Comparison of ENCODE assay signal across 1 cellular context in genomic region chr16:2752850-2753522, GRCh38.
TF ChIP-seq lines count a peak whose summit lies in the region.

No MANE protein-coding gene starts in this region.

TF ChIP-seq in K562, 482 proteins besides CTCF, POLR2A, EP300 and RAD21 (continued from another document and continues in another):
- no peak for TF ChIP-seq PRDM10 (IDR thresholded peaks at IDR 0.05; ENCODE audit: partially characterized antibody)
- no peak for TF ChIP-seq ZNF143 (CRISPR knock-in tag; IDR thresholded peaks at IDR 0.05)
- TF ChIP-seq CBX3 (IDR thresholded peaks at IDR 0.05; ENCODE audit: borderline replicate concordance in 1 of 2, low read length in 2 of 2) = no peak; a peak in 1 of 3 replicates
- no peak for TF ChIP-seq E2F5 (CRISPR knock-in tag; IDR thresholded peaks at IDR 0.05)
- TF ChIP-seq NFATC3 (IDR thresholded peaks at IDR 0.05) = no peak
- no peak for TF ChIP-seq HCFC1 (IDR thresholded peaks at IDR 0.05; ENCODE audit: low read depth, low read length)
- TF ChIP-seq MECOM (CRISPR knock-in tag; IDR thresholded peaks at IDR 0.05) = no peak
- TF ChIP-seq USF2 (CRISPR knock-in tag; IDR thresholded peaks at IDR 0.05) = no peak
- no peak for TF ChIP-seq ZNF436 (CRISPR knock-in tag; IDR thresholded peaks at IDR 0.05)
- no peak for TF ChIP-seq CBX1 (IDR thresholded peaks at IDR 0.05; ENCODE audit: low read depth)
- TF ChIP-seq CREB1 (IDR thresholded peaks at IDR 0.05) = no peak
- TF ChIP-seq CREB1 (CRISPR knock-in tag; IDR thresholded peaks at IDR 0.05) = no peak
- TF ChIP-seq ZNF780A (CRISPR knock-in tag; IDR thresholded peaks at IDR 0.05) = no peak
- no peak for TF ChIP-seq THAP7 (CRISPR knock-in tag; IDR thresholded peaks at IDR 0.05)
- TF ChIP-seq ZBTB17 (CRISPR knock-in tag; IDR thresholded peaks at IDR 0.05) = no peak
- TF ChIP-seq PTRF (tag; IDR thresholded peaks at IDR 0.05) = no peak
- TF ChIP-seq PHB2 (IDR thresholded peaks at IDR 0.05; ENCODE audit: low read depth) = no peak
- no peak for TF ChIP-seq MTA1 (IDR thresholded peaks at IDR 0.05; ENCODE audit: borderline replicate concordance)
- no peak for TF ChIP-seq KAT2B (IDR thresholded peaks at IDR 0.05; ENCODE audit: low read depth, low read length)
- TF ChIP-seq NCOA2 (IDR thresholded peaks at IDR 0.05; ENCODE audit: partially characterized antibody in 2 of 2) = no peak
- no peak for TF ChIP-seq FOXK2 (conservative IDR thresholded peaks at IDR 0.05 in 1 of 2, IDR thresholded peaks at IDR 0.05 in 1 of 2; ENCODE audit: low read depth in 2 of 2)
- TF ChIP-seq TSHZ1 (CRISPR knock-in tag; IDR thresholded peaks at IDR 0.05) = no peak
- no peak for TF ChIP-seq ZBED1 (IDR thresholded peaks at IDR 0.05)
- TF ChIP-seq ETS2 (tag; IDR thresholded peaks at IDR 0.05; ENCODE audit: borderline replicate concordance, poor library complexity, severe bottlenecking) = no peak
- TF ChIP-seq PHF8 (IDR thresholded peaks at IDR 0.05; ENCODE audit: borderline replicate concordance, low read length) = no peak
- TF ChIP-seq KDM1A (IDR thresholded peaks at IDR 0.05) = peak in 1 of 2 experiments; percentile 97; a peak in 2 of 4 replicates
- TF ChIP-seq MCM3 (IDR thresholded peaks at IDR 0.05) = no peak
- TF ChIP-seq KLF13 (tag; IDR thresholded peaks at IDR 0.05; ENCODE audit: borderline replicate concordance, low read depth) = peak; percentile 29; the same call in 1 of the 2 replicates
- no peak for TF ChIP-seq TCF3 (CRISPR knock-in tag; IDR thresholded peaks at IDR 0.05)
- TF ChIP-seq, protein P1, sequence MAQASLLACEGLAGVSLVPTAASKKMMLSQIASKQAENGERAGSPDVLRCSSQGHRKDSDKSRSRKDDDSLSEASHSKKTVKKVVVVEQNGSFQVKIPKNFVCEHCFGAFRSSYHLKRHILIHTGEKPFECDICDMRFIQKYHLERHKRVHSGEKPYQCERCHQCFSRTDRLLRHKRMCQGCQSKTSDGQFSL (CRISPR knock-in tag; IDR thresholded peaks at IDR 0.05) = peak; percentile 99
- TF ChIP-seq, protein P1 (tag; IDR thresholded peaks at IDR 0.05) = peak in 1 of 2 experiments; percentile 98; a peak in 2 of 4 replicates
- peak; percentile 68; the same call in 1 of the 2 replicates for TF ChIP-seq LCOR (CRISPR knock-in tag; IDR thresholded peaks at IDR 0.05)
- no peak; the same call in 1 of the 2 replicates for TF ChIP-seq ZNF175 (CRISPR knock-in tag; IDR thresholded peaks at IDR 0.05; ENCODE audit: low read depth)
- TF ChIP-seq HDAC3 (IDR thresholded peaks at IDR 0.05; ENCODE audit: borderline replicate concordance, partially characterized antibody) = no peak
- no peak for TF ChIP-seq ZNF408 (CRISPR knock-in tag; IDR thresholded peaks at IDR 0.05; ENCODE audit: low read depth)
- TF ChIP-seq ARHGAP35 (IDR thresholded peaks at IDR 0.05; ENCODE audit: partially characterized antibody) = no peak
- no peak for TF ChIP-seq ZNF140 (CRISPR knock-in tag; IDR thresholded peaks at IDR 0.05)
- TF ChIP-seq CREM (IDR thresholded peaks at IDR 0.05; ENCODE audit: low read depth) = no peak
- no peak for TF ChIP-seq STAG1 (CRISPR knock-in tag; IDR thresholded peaks at IDR 0.05; ENCODE audit: borderline replicate concordance)
- TF ChIP-seq ZC3H4 (CRISPR knock-in tag; IDR thresholded peaks at IDR 0.05; ENCODE audit: borderline replicate concordance) = no peak
- TF ChIP-seq ZKSCAN8 (CRISPR knock-in tag; IDR thresholded peaks at IDR 0.05) = no peak
- TF ChIP-seq, protein P2, sequence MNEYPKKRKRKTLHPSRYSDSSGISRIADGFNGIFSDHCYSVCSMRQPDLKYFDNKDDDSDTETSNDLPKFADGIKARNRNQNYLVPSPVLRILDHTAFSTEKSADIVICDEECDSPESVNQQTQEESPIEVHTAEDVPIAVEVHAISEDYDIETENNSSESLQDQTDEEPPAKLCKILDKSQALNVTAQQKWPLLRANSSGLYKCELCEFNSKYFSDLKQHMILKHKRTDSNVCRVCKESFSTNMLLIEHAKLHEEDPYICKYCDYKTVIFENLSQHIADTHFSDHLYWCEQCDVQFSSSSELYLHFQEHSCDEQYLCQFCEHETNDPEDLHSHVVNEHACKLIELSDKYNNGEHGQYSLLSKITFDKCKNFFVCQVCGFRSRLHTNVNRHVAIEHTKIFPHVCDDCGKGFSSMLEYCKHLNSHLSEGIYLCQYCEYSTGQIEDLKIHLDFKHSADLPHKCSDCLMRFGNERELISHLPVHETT (CRISPR knock-in tag; conservative IDR thresholded peaks at IDR 0.05 in 1 of 2, IDR thresholded peaks at IDR 0.05 in 1 of 2) = peak in 1 of 2 experiments; percentile 58; a peak in 1 of 4 replicates
- no peak for TF ChIP-seq ETV6 (IDR thresholded peaks at IDR 0.05; ENCODE audit: borderline replicate concordance in 1 of 2, low read depth in 2 of 2, low read length in 1 of 2)
- TF ChIP-seq ETV6 (CRISPR knock-in tag; IDR thresholded peaks at IDR 0.05; ENCODE audit: borderline replicate concordance) = no peak
- TF ChIP-seq, protein P3, sequence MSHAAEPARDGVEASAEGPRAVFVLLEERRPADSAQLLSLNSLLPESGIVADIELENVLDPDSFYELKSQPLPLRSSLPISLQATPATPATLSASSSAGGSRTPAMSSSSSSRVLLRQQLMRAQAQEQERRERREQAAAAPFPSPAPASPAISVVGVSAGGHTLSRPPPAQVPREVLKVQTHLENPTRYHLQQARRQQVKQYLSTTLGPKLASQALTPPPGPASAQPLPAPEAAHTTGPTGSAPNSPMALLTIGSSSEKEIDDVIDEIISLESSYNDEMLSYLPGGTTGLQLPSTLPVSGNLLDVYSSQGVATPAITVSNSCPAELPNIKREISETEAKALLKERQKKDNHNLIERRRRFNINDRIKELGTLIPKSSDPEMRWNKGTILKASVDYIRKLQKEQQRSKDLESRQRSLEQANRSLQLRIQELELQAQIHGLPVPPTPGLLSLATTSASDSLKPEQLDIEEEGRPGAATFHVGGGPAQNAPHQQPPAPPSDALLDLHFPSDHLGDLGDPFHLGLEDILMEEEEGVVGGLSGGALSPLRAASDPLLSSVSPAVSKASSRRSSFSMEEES (CRISPR knock-in tag; IDR thresholded peaks at IDR 0.05) = no peak
- TF ChIP-seq ZFP30 (CRISPR knock-in tag; IDR thresholded peaks at IDR 0.05; ENCODE audit: borderline replicate concordance) = no peak
- TF ChIP-seq ZBTB43 (CRISPR knock-in tag; IDR thresholded peaks at IDR 0.05) = no peak
- TF ChIP-seq, protein P4, sequence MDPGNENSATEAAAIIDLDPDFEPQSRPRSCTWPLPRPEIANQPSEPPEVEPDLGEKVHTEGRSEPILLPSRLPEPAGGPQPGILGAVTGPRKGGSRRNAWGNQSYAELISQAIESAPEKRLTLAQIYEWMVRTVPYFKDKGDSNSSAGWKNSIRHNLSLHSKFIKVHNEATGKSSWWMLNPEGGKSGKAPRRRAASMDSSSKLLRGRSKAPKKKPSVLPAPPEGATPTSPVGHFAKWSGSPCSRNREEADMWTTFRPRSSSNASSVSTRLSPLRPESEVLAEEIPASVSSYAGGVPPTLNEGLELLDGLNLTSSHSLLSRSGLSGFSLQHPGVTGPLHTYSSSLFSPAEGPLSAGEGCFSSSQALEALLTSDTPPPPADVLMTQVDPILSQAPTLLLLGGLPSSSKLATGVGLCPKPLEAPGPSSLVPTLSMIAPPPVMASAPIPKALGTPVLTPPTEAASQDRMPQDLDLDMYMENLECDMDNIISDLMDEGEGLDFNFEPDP (CRISPR knock-in tag; IDR thresholded peaks at IDR 0.05) = no peak
- peak; percentile 28 for TF ChIP-seq TAF9B (IDR thresholded peaks at IDR 0.05; ENCODE audit: partially characterized antibody)
- TF ChIP-seq RBM14 (IDR thresholded peaks at IDR 0.05; ENCODE audit: borderline replicate concordance, insufficient read depth, low read depth, low read length) = no peak
- TF ChIP-seq CHD1 (IDR thresholded peaks at IDR 0.05; ENCODE audit: low read length) = peak; percentile 12
- no peak for TF ChIP-seq PRMT5 (CRISPR knock-in tag; IDR thresholded peaks at IDR 0.05)
- no peak for TF ChIP-seq SMC3 (conservative IDR thresholded peaks at IDR 0.05; ENCODE audit: insufficient read depth, low read depth, low read length)
- TF ChIP-seq MCM5 (IDR thresholded peaks at IDR 0.05; ENCODE audit: low read depth) = no peak
- TF ChIP-seq ZNF79 (CRISPR knock-in tag; IDR thresholded peaks at IDR 0.05; ENCODE audit: low read depth) = no peak
- no peak for TF ChIP-seq IRF2 (CRISPR knock-in tag; IDR thresholded peaks at IDR 0.05)
- TF ChIP-seq HMGN3 (IDR thresholded peaks at IDR 0.05; ENCODE audit: borderline replicate concordance, extremely low read depth, insufficient read length, low read depth, low read length) = peak; percentile 82
- TF ChIP-seq ZNF146 (CRISPR knock-in tag; IDR thresholded peaks at IDR 0.05; ENCODE audit: unreplicated experiment) = no peak
- no peak; the same call in 1 of the 2 replicates for TF ChIP-seq ZNF589 (CRISPR knock-in tag; IDR thresholded peaks at IDR 0.05; ENCODE audit: low read depth)
